In the genomic region with DNA sequence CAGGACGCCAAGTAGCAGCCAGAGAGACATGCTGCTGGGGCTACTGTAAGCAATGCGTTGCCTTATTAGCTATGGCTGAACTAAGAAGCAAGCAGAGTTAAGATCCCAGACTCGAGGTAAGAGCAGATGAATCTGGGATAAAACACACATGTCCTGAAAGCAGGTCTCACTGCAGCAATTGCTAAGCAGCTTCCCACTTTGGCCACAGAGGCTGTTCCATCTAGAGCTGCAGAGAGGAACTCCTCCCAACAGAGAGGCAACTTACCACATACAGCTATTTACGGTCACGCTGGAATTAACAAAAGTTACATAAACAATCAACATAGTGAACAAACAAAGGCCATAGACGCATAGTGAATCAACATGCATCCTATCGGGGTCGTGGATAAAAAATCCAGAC, we compare ENCODE assay signal across 23 cellular contexts.
"Had no signal": no experiment of that assay in that cellular context is flagged by ENCODE, and none has a peak within 500 bp of the region (broad histone marks: within the 10 kb centered on the region; RNA-seq: fewer than 3 reads in every experiment).

No MANE protein-coding gene starts in this region.

- H2AFZ ChIP-seq: parathyroid adenoma had no signal

- H3K27ac Mint-ChIP-seq: natural killer cell treated with Interleukin-12 subunit alpha and Interleukin-12 subunit beta and Interleukin-15 and Interleukin-18, amount 100 ng/mL, for 72 hours; stimulated activated naive B cell treated with anti-CD40 and anti-IgM and Interleukin-4, amounts not matched to agents 10 μg/mL and 1 μg/mL and 100 μg/mL, for 72 hours had no signal

- H3K4me1 ChIP-seq: parathyroid adenoma, prostate gland, sigmoid colon, transverse colon had no signal

- H3K4me3 ChIP-seq: coronary artery, lung, prostate gland, sigmoid colon, skin epidermis, stomach, thoracic aorta, transverse colon had no signal

- DNase-seq: effector CD4-positive, alpha-beta T cell; foreskin melanocyte; head of caudate nucleus; hippocampal formation; left colon; left ventricle myocardium superior; mesenchymal stem cell; midbrain; occipital lobe; sigmoid colon; stimulated activated CD4-positive, alpha-beta T cell treated with anti-CD3 and anti-CD28 coated beads, Interleukin-2, amount 100 ng/mL, for 24 hours; stimulated activated CD4-positive, alpha-beta T cell treated with anti-CD3 and anti-CD28 coated beads, Interleukin-4, amount 100 ng/mL, for 4 hours; stimulated activated naive B cell treated with anti-CD40 and anti-IgM and Interleukin-4, amounts not matched to agents 10 μg/mL and 1 μg/mL and 100 μg/mL, for 72 hours; stomach; substantia nigra; transverse colon had no signal

- H3K36me3 Mint-ChIP-seq: natural killer cell treated with Interleukin-12 subunit alpha and Interleukin-12 subunit beta and Interleukin-15 and Interleukin-18, amount 100 ng/mL, for 72 hours; stimulated activated naive B cell treated with anti-CD40 and anti-IgM and Interleukin-4, amounts not matched to agents 10 μg/mL and 1 μg/mL and 100 μg/mL, for 72 hours had no signal

- H3K9ac ChIP-seq: parathyroid adenoma had no signal

- ATAC-seq: left colon; left ventricle myocardium superior; stimulated activated naive B cell treated with anti-CD40 and anti-IgM and Interleukin-4, amounts not matched to agents 10 μg/mL and 1 μg/mL and 100 μg/mL, for 72 hours had no signal

- H3K27ac ChIP-seq: coronary artery, parathyroid adenoma, prostate gland, sigmoid colon, skin epidermis, stomach, thoracic aorta, transverse colon had no signal

- H3K4me3 Mint-ChIP-seq: natural killer cell treated with Interleukin-12 subunit alpha and Interleukin-12 subunit beta and Interleukin-15 and Interleukin-18, amount 100 ng/mL, for 72 hours; stimulated activated naive B cell treated with anti-CD40 and anti-IgM and Interleukin-4, amounts not matched to agents 10 μg/mL and 1 μg/mL and 100 μg/mL, for 72 hours had no signal

- H3K36me3 ChIP-seq: prostate gland, sigmoid colon, stomach, thoracic aorta, transverse colon had no signal

- H3K79me2 ChIP-seq: parathyroid adenoma had no signal

- H3K9me3 ChIP-seq: prostate gland, sigmoid colon, stomach, thoracic aorta, transverse colon had no signal
